In the genomic region with DNA sequence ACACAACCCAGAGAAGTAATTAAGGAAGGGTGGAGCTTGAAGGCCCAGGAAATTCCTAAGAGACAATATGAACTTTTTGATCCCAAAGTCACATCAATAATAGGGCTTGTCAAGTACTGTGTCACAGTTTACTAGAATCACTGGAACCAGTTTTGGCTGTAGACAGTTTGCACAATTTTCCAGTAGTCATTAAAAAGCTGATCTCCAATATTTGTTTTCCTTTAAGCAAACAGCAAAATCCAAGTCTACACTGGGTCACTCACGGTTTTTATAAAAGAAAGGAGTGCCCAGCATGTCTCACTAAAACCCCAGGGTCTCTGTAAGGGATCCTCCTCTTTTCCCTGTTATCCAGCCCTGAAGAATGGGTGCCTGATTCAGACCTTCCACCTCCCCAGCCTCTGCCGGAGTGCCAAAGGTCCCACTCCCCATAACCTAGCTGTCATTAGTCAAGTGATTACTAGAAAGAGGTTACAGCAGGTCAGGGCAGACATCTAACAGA, we compare ENCODE assay signal across 8 cellular contexts. TPM values are rescaled to one million over a fixed set of nuclear protein-coding genes. Genes with fewer than 3 reads are reported as not detected.
DNase-seq lines count a peak whose midpoint lies in the region; ATAC-seq, FAIRE-seq and TF ChIP-seq lines count a peak whose summit lies in the region.

No MANE protein-coding gene starts in this region.

- BruUV-seq in endothelial cell of umbilical vein (replicated peaks; lab: Mats Ljungman, UMichigan): TSS peak; percentile 55

- H3K9ac ChIP-seq in NT2/D1 (ENCODE audit: insufficient read length, low read depth) (peak overlapping the region; percentile 65), endothelial cell of umbilical vein (replicated peaks; ENCODE audit: extremely low read depth, insufficient read depth, low read length) (peak overlapping the region; percentile 85)

- peaks cover 11% of the 10 kb centered on the region for H3K4me1 ChIP-seq in CD4-positive, CD25-positive, alpha-beta regulatory T cell (ENCODE audit: control insufficient read depth, insufficient read depth, low read length, poor library complexity, severe bottlenecking)
- H3K4me1 ChIP-seq in NT2/D1 (ENCODE audit: insufficient read depth, insufficient read length) (peaks cover 1% of the 10 kb centered on the region), endothelial cell of umbilical vein (ENCODE audit: control insufficient read depth, extremely low read depth, insufficient read depth, low read length) (peaks cover 3% of the 10 kb centered on the region), neutrophil (ENCODE audit: control insufficient read depth in 1 of 2, insufficient read depth in 1 of 2, low read depth in 1 of 2, low read length in 1 of 2) (peaks cover 26 to 30% of the 10 kb centered on the region in 2 experiments)

- CTCF ChIA-PET in endothelial cell of umbilical vein (lab: Charles Lee): no interaction called here

- no peaks in the 10 kb centered on the region for H3K9me3 ChIP-seq in CD4-positive, CD25-positive, alpha-beta regulatory T cell (ENCODE audit: control insufficient read depth in 2 of 2, low read length in 2 of 2)
- no peaks in the 10 kb centered on the region for H3K9me3 ChIP-seq in NT2/D1 (ENCODE audit: insufficient read depth, low read length)
- H3K9me3 ChIP-seq in endothelial cell of umbilical vein (replicated peaks; ENCODE audit: control insufficient read depth, insufficient read depth, low read length): no peaks in the 10 kb centered on the region
- H3K9me3 ChIP-seq in neutrophil: no peaks in the 10 kb centered on the region

- H3K4me2 ChIP-seq in endothelial cell of umbilical vein (ENCODE audit: insufficient read depth, low read length): peak overlapping the region; percentile 94

- no peaks in the 10 kb centered on the region for H3K9me1 ChIP-seq in endothelial cell of umbilical vein (replicated peaks; ENCODE audit: control insufficient read depth, extremely low read depth, insufficient read depth, low read length)

- peak overlapping the region; percentile 91 to 94 (median 93) for H3K4me3 Mint-ChIP-seq in CD4-positive, CD25-positive, alpha-beta regulatory T cell

- peak in 1 of 3 donors; percentile 3 for DNase-seq in CD4-positive, CD25-positive, alpha-beta regulatory T cell
- DNase-seq in NT2/D1 (ENCODE audit: low read depth, low spot score) (no peak), endothelial cell of umbilical vein (ENCODE audit: low read depth, low spot score) (peak; percentile 3), erythroblast (lab: John Stamatoyannopoulos, UW) (no peak), kidney tubule cell (ENCODE audit: low spot score) (no peak)

- dilution Hi-C loops in endothelial cell of umbilical vein (cut with MboI; ENCODE audit: extremely low pct_ligation_motif_present, low sequenced_read_pairs): no loop called here

- no peaks in the 10 kb centered on the region for H3K9me3 Mint-ChIP-seq in CD4-positive, CD25-positive, alpha-beta regulatory T cell

- ATAC-seq in CD4-positive, CD25-positive, alpha-beta regulatory T cell (ENCODE audit: low read depth in 2 of 2): peak in 1 of 2 donors; percentile 1
- ATAC-seq in GM19023 (IDR thresholded peaks at IDR 0.05; ENCODE audit: unreplicated experiment) (no peak), HG02884 (IDR thresholded peaks at IDR 0.05; ENCODE audit: unreplicated experiment) (no peak)

- H3K27ac ChIP-seq in CD4-positive, CD25-positive, alpha-beta regulatory T cell (ENCODE audit: insufficient read depth, low read length, poor library complexity, severe bottlenecking): peak overlapping the region; percentile 88
- peak overlapping the region; percentile 26 for H3K27ac ChIP-seq in endothelial cell of umbilical vein (ENCODE audit: insufficient read depth, low read depth, low read length)
- H3K27ac ChIP-seq in neutrophil: peak overlapping the region; percentile 90

- peak overlapping the region; percentile 95 for H2AFZ ChIP-seq in endothelial cell of umbilical vein (ENCODE audit: low read depth, low read length)

- no peak for TF ChIP-seq POLR2A in endothelial cell of umbilical vein (IDR thresholded peaks at IDR 0.05; ENCODE audit: low read depth, low read length)
- no peak for TF ChIP-seq POLR2A in erythroblast (IDR thresholded peaks at IDR 0.05; ENCODE audit: low read length)

- no peaks in the 10 kb centered on the region for H3K27me3 Mint-ChIP-seq in CD4-positive, CD25-positive, alpha-beta regulatory T cell

- POLR2A ChIA-PET in endothelial cell of umbilical vein (lab: Charles Lee): no interaction called here

- H3K36me3 ChIP-seq in CD4-positive, CD25-positive, alpha-beta regulatory T cell (ENCODE audit: control insufficient read depth, insufficient read depth, low read length): no peaks in the 10 kb centered on the region
- peaks cover 8% of the 10 kb centered on the region for H3K36me3 ChIP-seq in NT2/D1 (ENCODE audit: insufficient read depth, insufficient read length, low read length)
- H3K36me3 ChIP-seq in endothelial cell of umbilical vein (ENCODE audit: control insufficient read depth in 2 of 2, extremely low read depth in 1 of 2, insufficient read depth in 2 of 2, low read length in 2 of 2): no peaks in the 10 kb centered on the region
- H3K36me3 ChIP-seq in neutrophil: no peaks in the 10 kb centered on the region

- peaks cover 10% of the 10 kb centered on the region for H3K79me2 ChIP-seq in endothelial cell of umbilical vein (ENCODE audit: control insufficient read depth, insufficient read depth, low read length)

- TF ChIP-seq CTCF in endothelial cell of umbilical vein (IDR thresholded peaks at IDR 0.05; ENCODE audit: extremely low read depth in 1 of 2, insufficient read depth in 1 of 2, low read depth in 1 of 2, low read length in 2 of 2) (no peak), neutrophil (IDR thresholded peaks at IDR 0.05) (no peak)

- H4K20me1 ChIP-seq in endothelial cell of umbilical vein (replicated peaks; ENCODE audit: control insufficient read depth, extremely low read depth, insufficient read depth, low read length): no peaks in the 10 kb centered on the region

- H3K36me3 Mint-ChIP-seq in CD4-positive, CD25-positive, alpha-beta regulatory T cell: no peaks in the 10 kb centered on the region

- no peaks in the 10 kb centered on the region for H3K27me3 ChIP-seq in CD4-positive, CD25-positive, alpha-beta regulatory T cell (ENCODE audit: control insufficient read depth, insufficient read depth, low read length)
- H3K27me3 ChIP-seq in NT2/D1 (ENCODE audit: insufficient read depth, insufficient read length) (no peaks in the 10 kb centered on the region), endothelial cell of umbilical vein (ENCODE audit: control insufficient read depth in 2 of 2, insufficient read depth in 2 of 2, low read length in 2 of 2) (no peaks in the 10 kb centered on the region), neutrophil (no peaks in the 10 kb centered on the region)

- intact Hi-C loops in endothelial cell of umbilical vein (cut with micrococcal nuclease): loop anchor here (1.0 to 5.0 kb wide), 2 partner anchors 195 to 679 kb away; a partner anchor contains a TSS

- peak; percentile 55 for FAIRE-seq in endothelial cell of umbilical vein (lab: Jason Lieb, UNC)

- peaks cover 0 to 17% (median 9%) of the 10 kb centered on the region in 4 donors for H3K4me1 Mint-ChIP-seq in CD4-positive, CD25-positive, alpha-beta regulatory T cell

- peak overlapping the region; percentile 88 for H3K4me3 ChIP-seq in CD4-positive, CD25-positive, alpha-beta regulatory T cell (ENCODE audit: low read depth, low read length)
- H3K4me3 ChIP-seq in NT2/D1 (ENCODE audit: insufficient read length, low read depth): peak overlapping the region; percentile 76
- peak overlapping the region; percentile 63 to 94 (median 77) for H3K4me3 ChIP-seq in endothelial cell of umbilical vein (replicated peaks in 1 of 3; ENCODE audit: insufficient read depth in 1 of 3, low read depth in 1 of 3, low read length in 3 of 3)
- H3K4me3 ChIP-seq in neutrophil (ENCODE audit: low read depth in 1 of 2, low read length in 1 of 2): peak overlapping the region; percentile 74 to 83

- peak overlapping the region; percentile 93 to 98 (median 95) for H3K27ac Mint-ChIP-seq in CD4-positive, CD25-positive, alpha-beta regulatory T cell

RNA-seq across cellular contexts. Expression of a gene that starts 0.6 kb away (rescaled TPM):
- 34.7 TPM for total RNA-seq in CD4-positive, CD25-positive, alpha-beta regulatory T cell
- 1 to 10 TPM; 7.4 to 9.6 (median 8.6) TPM for polyA plus RNA-seq in CD4-positive, CD25-positive, alpha-beta regulatory T cell
- total RNA-seq in endothelial cell of umbilical vein: 20.0 and 20.2 TPM in 2 replicates
- 6.2 and 8.8 TPM in 2 replicates for polyA plus RNA-seq in endothelial cell of umbilical vein
- polyA plus RNA-seq in endothelial cell of umbilical vein (2011; cell fraction: cytosol; rRNA removed): 6.2 and 6.3 TPM in 2 replicates
- polyA plus RNA-seq in endothelial cell of umbilical vein (2011; cell fraction: nucleus; rRNA removed): 26.2 and 36.8 TPM in 2 replicates
- polyA plus RNA-seq in endothelial cell of umbilical vein (2012): 12.5 and 13.7 TPM in 2 replicates
- 17.9 and 25.1 TPM in 2 replicates for polyA minus RNA-seq in endothelial cell of umbilical vein
- polyA minus RNA-seq in endothelial cell of umbilical vein (2011; cell fraction: cytosol; rRNA and poly(A)+ RNA removed): 12.3 TPM
- 16.8 and 19.6 TPM in 2 replicates for polyA minus RNA-seq in endothelial cell of umbilical vein (2011; cell fraction: nucleus; rRNA and poly(A)+ RNA removed)

RNA-seq across cellular contexts. Expression of a gene that starts 33.5 kb away (rescaled TPM):
- 4.3 TPM for total RNA-seq in CD4-positive, CD25-positive, alpha-beta regulatory T cell
- polyA plus RNA-seq in CD4-positive, CD25-positive, alpha-beta regulatory T cell: 1 to 10 TPM in 3 of 4 donors, under 1 TPM in 1; 0.95 to 1.9 (median 1.5) TPM
- total RNA-seq in endothelial cell of umbilical vein: 1.3 and 1.5 TPM in 2 replicates
- 0.21 and 0.23 TPM in 2 replicates for polyA plus RNA-seq in endothelial cell of umbilical vein
- polyA plus RNA-seq in endothelial cell of umbilical vein (2011; cell fraction: cytosol; rRNA removed): 0.26 and 0.27 TPM in 2 replicates
- 0.63 and 0.70 TPM in 2 replicates for polyA plus RNA-seq in endothelial cell of umbilical vein (2011; cell fraction: nucleus; rRNA removed)
- polyA plus RNA-seq in endothelial cell of umbilical vein (2012): 0.35 and 0.37 TPM in 2 replicates
- 1.6 and 2.0 TPM in 2 replicates for polyA minus RNA-seq in endothelial cell of umbilical vein
- polyA minus RNA-seq in endothelial cell of umbilical vein (2011; cell fraction: cytosol; rRNA and poly(A)+ RNA removed): not detected
- 2.3 and 3.3 TPM in 2 replicates for polyA minus RNA-seq in endothelial cell of umbilical vein (2011; cell fraction: nucleus; rRNA and poly(A)+ RNA removed)

RNA-seq across cellular contexts. Expression of a gene that starts 54.9 kb away (rescaled TPM):
- total RNA-seq in CD4-positive, CD25-positive, alpha-beta regulatory T cell: 6.9 TPM
- polyA plus RNA-seq in CD4-positive, CD25-positive, alpha-beta regulatory T cell: 1 to 10 TPM in 1 of 4 donors, under 1 TPM in 3; 0.27 to 1.7 (median 0.72) TPM
- total RNA-seq in endothelial cell of umbilical vein: 18.1 and 18.2 TPM in 2 replicates
- 2.0 and 3.5 TPM in 2 replicates for polyA plus RNA-seq in endothelial cell of umbilical vein
- polyA plus RNA-seq in endothelial cell of umbilical vein (2011; cell fraction: cytosol; rRNA removed): 4.2 and 4.8 TPM in 2 replicates
- polyA plus RNA-seq in endothelial cell of umbilical vein (2011; cell fraction: nucleus; rRNA removed): 11.6 and 21.7 TPM in 2 replicates
- 3.3 and 9.1 TPM in 2 replicates for polyA plus RNA-seq in endothelial cell of umbilical vein (2012)
- 3.9 and 4.0 TPM in 2 replicates for polyA minus RNA-seq in endothelial cell of umbilical vein
- polyA minus RNA-seq in endothelial cell of umbilical vein (2011; cell fraction: cytosol; rRNA and poly(A)+ RNA removed): 7.3 TPM
- 9.7 and 13.5 TPM in 2 replicates for polyA minus RNA-seq in endothelial cell of umbilical vein (2011; cell fraction: nucleus; rRNA and poly(A)+ RNA removed)

Comparison
In these comparisons a context has a peak if more than half of its experiments do, and no peak if none do; other contexts are left out.
1. H3K27ac ChIP-seq: peak in every context shown above with its lines; median percentile 90 in neutrophil; 88 in CD4-positive, CD25-positive, alpha-beta regulatory T cell; 26 in endothelial cell of umbilical vein.